In the genomic region with DNA sequence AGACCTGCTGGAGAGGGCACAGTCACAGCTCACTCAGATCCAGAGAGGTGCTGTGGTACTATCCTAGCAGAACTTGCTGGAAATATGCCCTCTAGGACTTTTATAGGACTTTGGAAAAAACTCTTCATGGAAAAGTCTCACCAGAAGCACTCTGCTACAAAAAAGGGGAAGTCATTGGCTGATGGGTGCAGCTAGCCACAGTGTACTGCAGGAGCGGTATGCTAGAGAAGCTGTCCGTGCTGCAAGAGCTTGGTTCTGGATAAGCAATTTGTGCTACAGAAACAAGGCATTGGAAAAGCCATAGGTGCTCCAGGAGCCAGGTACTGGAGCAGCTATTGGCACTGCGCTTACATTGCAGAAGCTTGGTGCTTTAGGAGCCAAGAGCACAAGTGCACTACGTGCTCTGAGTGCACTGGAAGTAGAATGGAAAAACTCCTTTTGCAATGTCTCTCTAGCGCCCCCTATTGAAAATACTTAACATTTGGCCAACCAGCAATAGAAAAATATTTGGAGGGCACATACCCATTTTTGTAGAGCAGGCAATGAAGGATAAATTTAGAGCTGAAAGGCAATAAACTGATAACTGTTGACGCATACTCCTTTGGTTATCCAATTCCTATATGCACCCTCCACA, we compare ENCODE assay signal across 1 cellular context.
TF ChIP-seq lines count a peak whose summit lies in the region.

No MANE protein-coding gene starts in this region.

TF ChIP-seq in SK-N-SH treated with all-trans-retinoic acid at 6 μM for 48 hours, 23 proteins besides CTCF, POLR2A, EP300 and RAD21 (continued from another document):
- no peak for TF ChIP-seq PATZ1 (CRISPR knock-in tag; IDR thresholded peaks at IDR 0.05; ENCODE audit: borderline replicate concordance)
- TF ChIP-seq ISL1 (CRISPR knock-in tag; IDR thresholded peaks at IDR 0.05): no peak
- TF ChIP-seq PPARA (CRISPR knock-in tag; IDR thresholded peaks at IDR 0.05; ENCODE audit: borderline replicate concordance): no peak
- no peak for TF ChIP-seq GLIS3 (CRISPR knock-in tag; IDR thresholded peaks at IDR 0.05)
- no peak for TF ChIP-seq ESRRG (CRISPR knock-in tag; IDR thresholded peaks at IDR 0.05)
- TF ChIP-seq ZNF565 (CRISPR knock-in tag; conservative IDR thresholded peaks at IDR 0.05; ENCODE audit: low read depth): no peak
